In genomic region chr2:69582582-69583176, GRCh38 we compare ENCODE assay signal across 9 cellular contexts.
DNase-seq lines count a peak whose midpoint lies in the region; ATAC-seq, FAIRE-seq and TF ChIP-seq lines count a peak whose summit lies in the region.
"Had no signal": no experiment of that assay in that cellular context is flagged by ENCODE, and none has a peak within 500 bp of the region (broad histone marks: within the 10 kb centered on the region; RNA-seq: fewer than 3 reads in every experiment).

No MANE protein-coding gene starts in this region.

- no peaks in the 10 kb centered on the region for H3K36me3 ChIP-seq in fibroblast of lung (ENCODE audit: control insufficient read depth, insufficient read depth, low read length)

- H4K20me1 ChIP-seq in fibroblast of lung (ENCODE audit: control insufficient read depth, extremely low read depth, insufficient read depth, low read length): no peaks in the 10 kb centered on the region

- TF ChIP-seq CTCF in fibroblast of lung (conservative IDR thresholded peaks at IDR 0.05 in 1 of 2, IDR thresholded peaks at IDR 0.05 in 1 of 2; ENCODE audit: low read depth in 1 of 2, low read length in 2 of 2): no peak

- no peak overlapping the region for H3K9ac ChIP-seq in fibroblast of lung (ENCODE audit: insufficient read depth, low read length)

- peaks cover 4% of the 10 kb centered on the region for H3K4me1 ChIP-seq in fibroblast of lung (ENCODE audit: control insufficient read depth, extremely low read depth, insufficient read depth, low read length)

- H3K27me3 ChIP-seq in fibroblast of lung (ENCODE audit: control insufficient read depth, insufficient read depth, low read length): no peaks in the 10 kb centered on the region

- no peaks in the 10 kb centered on the region for H3K9me3 ChIP-seq in fibroblast of lung (ENCODE audit: control insufficient read depth, insufficient read depth, low read depth, low read length)

- H3K79me2 ChIP-seq in fibroblast of lung (ENCODE audit: control insufficient read depth, insufficient read depth, low read length): peaks cover 47% of the 10 kb centered on the region

- no peak overlapping the region for H3K27ac ChIP-seq in fibroblast of lung (ENCODE audit: insufficient read depth, low read length)

- H3K4me3 ChIP-seq in fibroblast of lung (replicated peaks in 1 of 4; ENCODE audit: control extremely low read depth in 1 of 4, insufficient read depth in 1 of 4, low read depth in 3 of 4, low read length in 4 of 4): no peak overlapping the region

- H3K4me2 ChIP-seq in fibroblast of lung (ENCODE audit: extremely low read depth, insufficient read depth, low read length): no peak overlapping the region

- peak; percentile 74 for FAIRE-seq in GM18507 (lab: Jason Lieb, UNC)

- no peak overlapping the region for H2AFZ ChIP-seq in fibroblast of lung (ENCODE audit: low read length)

- no peak for ATAC-seq in GM18867 (IDR thresholded peaks at IDR 0.05; ENCODE audit: unreplicated experiment)

- DNase-seq in GM18507 (ENCODE audit: extremely low spot score, insufficient read length, low read depth) (no peak), NCI-H69 (lab: John Stamatoyannopoulos, UW) (peak; percentile 22), fibroblast of lung (ENCODE audit: low read depth in 2 of 2) (peak; percentile 40 to 51), renal cortical epithelial cell (ENCODE audit: low read depth) (peak; percentile 55), NCI-H2107 treated with DMSO at 0.1 percent for 48 hours (lab: John Stamatoyannopoulos, UW; ENCODE audit: unreplicated experiment) (no peak)
- DNase-seq in stimulated activated CD4-positive, alpha-beta T cell treated with anti-CD3 and anti-CD28 coated beads, Interleukin-1b, Interleukin-23, amount 100 ng/mL, for 48 hours: no peak
- DNase-seq: mesendoderm, NCI-H2227 treated with DMSO at 0.1 percent for 48 hours had no signal

Comparison
In these comparisons a context has a peak if more than half of its experiments do, and no peak if none do; other contexts are left out.
1. DNase-seq: peak in NCI-H69 (single experiment), fibroblast of lung (2 of 2) and renal cortical epithelial cell (single experiment); none in GM18507 (single experiment), NCI-H2107 treated with DMSO at 0.1 percent for 48 hours (single experiment) and stimulated activated CD4-positive, alpha-beta T cell treated with anti-CD3 and anti-CD28 coated beads, Interleukin-1b, Interleukin-23, amount 100 ng/mL, for 48 hours (single experiment).